Comparison of ENCODE assay signal across 15 cellular contexts in the genomic region with DNA sequence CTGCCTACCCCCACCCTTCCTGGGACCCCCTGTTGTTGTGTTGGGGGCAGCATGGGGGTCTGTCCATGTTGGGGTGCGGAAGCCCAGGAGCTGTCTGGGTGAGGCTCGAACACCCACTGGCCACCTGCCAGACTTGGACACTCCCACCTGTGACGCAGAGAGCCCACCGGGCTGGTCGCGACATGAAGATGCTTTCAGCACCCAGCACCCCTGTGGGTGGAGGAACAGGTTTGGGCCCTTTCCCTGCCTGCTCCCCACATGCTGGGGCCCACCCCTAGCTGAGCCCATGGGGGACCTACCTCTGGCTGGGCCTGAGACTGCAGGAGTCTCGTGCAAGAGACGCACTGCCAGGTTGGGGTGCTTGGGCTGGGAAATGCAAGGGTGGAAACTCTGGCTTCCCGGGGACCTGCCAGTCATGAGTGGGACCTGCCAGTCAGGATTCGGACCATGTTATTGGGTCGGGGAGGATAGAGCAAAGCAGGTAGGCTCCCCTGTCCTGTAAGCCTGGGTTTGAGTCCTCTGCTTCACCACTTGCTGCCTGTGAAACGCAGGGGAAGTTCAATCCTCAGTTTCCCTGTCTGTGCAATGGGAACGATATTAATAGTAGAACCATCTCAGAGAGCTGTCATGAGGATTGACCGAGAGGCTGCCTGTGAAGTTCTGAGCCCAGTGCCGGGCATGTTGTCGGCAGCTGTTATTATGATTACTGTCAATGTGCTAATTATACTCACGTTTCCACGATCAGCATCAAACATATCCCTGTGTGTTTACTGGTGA. TPM values are rescaled to one million over a fixed set of nuclear protein-coding genes. Genes with fewer than 3 reads are reported as not detected.
DNase-seq lines count a peak whose midpoint lies in the region; ATAC-seq and TF ChIP-seq lines count a peak whose summit lies in the region.
"Had no signal": no experiment of that assay in that cellular context is flagged by ENCODE, and none has a peak within 500 bp of the region (broad histone marks: within the 10 kb centered on the region; RNA-seq: fewer than 3 reads in every experiment).

No MANE protein-coding gene starts in this region.

- H3K4me1 ChIP-seq in GM23338 (ENCODE audit: insufficient read depth) (peaks cover 22% of the 10 kb centered on the region), body of pancreas (peaks cover 22% of the 10 kb centered on the region), hepatocyte (ENCODE audit: insufficient read depth) (peaks cover 17% of the 10 kb centered on the region), sigmoid colon (peaks cover 0 to 24% (median 19%) of the 10 kb centered on the region in 4 donors)

- H2AFZ ChIP-seq in GM23338 (no peak overlapping the region), hepatocyte (no peak overlapping the region)

- H3K9me3 ChIP-seq in body of pancreas (no peaks in the 10 kb centered on the region), hepatocyte (ENCODE audit: low read depth) (no peaks in the 10 kb centered on the region), sigmoid colon (no peaks in the 10 kb centered on the region)

- no peaks in the 10 kb centered on the region for H3K9me3 Mint-ChIP-seq in GM23338
- no peaks in the 10 kb centered on the region for H3K9me3 Mint-ChIP-seq in stimulated activated naive CD8-positive, alpha-beta T cell treated with anti-CD3 and anti-CD28 coated beads, Interleukin-15, amount 100 ng/mL, for 72 hours
- H3K9me3 Mint-ChIP-seq: activated naive CD8-positive, alpha-beta T cell treated with anti-CD3 and anti-CD28 coated beads, Interleukin-2, amount 50 U/mL, for 24 hours; T-cell had no signal

- TF ChIP-seq EP300 in sigmoid colon (IDR thresholded peaks at IDR 0.05), result no peak

- H3K4me3 ChIP-seq in GM23338 (no peak overlapping the region), body of pancreas (no peak overlapping the region), hepatocyte (no peak overlapping the region), sigmoid colon (no peak overlapping the region)

- DNase-seq in GM23338 (ENCODE audit: low spot score) (no peak), body of pancreas (no peak), hepatocyte (ENCODE audit: low spot score) (no peak), sigmoid colon (no peak), NCI-H82 treated with DMSO at 0.1 percent for 48 hours (lab: John Stamatoyannopoulos, UW; ENCODE audit: unreplicated experiment) (no peak), GM19240 (ENCODE audit: insufficient read length, low spot score) (no peak)
- no peak for DNase-seq in stimulated activated naive CD8-positive, alpha-beta T cell treated with anti-CD3 and anti-CD28 coated beads, Interleukin-15, amount 100 ng/mL, for 72 hours
- DNase-seq: activated CD8-positive, alpha-beta T cell treated with anti-CD3 and anti-CD28 coated beads, Interleukin-2, amount 10 ng/mL, durations not matched to agents 7 days and 5 days; activated naive CD8-positive, alpha-beta T cell treated with anti-CD3 and anti-CD28 coated beads, Interleukin-2, amount 50 U/mL, for 24 hours; DND-41; NCI-H146; T-cell had no signal

- peaks cover 23% of the 10 kb centered on the region for H3K27me3 Mint-ChIP-seq in GM23338 (ENCODE audit: insufficient read depth, low read depth, poor library complexity)
- no peaks in the 10 kb centered on the region for H3K27me3 Mint-ChIP-seq in stimulated activated naive CD8-positive, alpha-beta T cell treated with anti-CD3 and anti-CD28 coated beads, Interleukin-15, amount 100 ng/mL, for 72 hours
- H3K27me3 Mint-ChIP-seq: activated naive CD8-positive, alpha-beta T cell treated with anti-CD3 and anti-CD28 coated beads, Interleukin-2, amount 50 U/mL, for 24 hours; T-cell had no signal

- TF ChIP-seq POLR2A in body of pancreas (IDR thresholded peaks at IDR 0.05), result no peak
- TF ChIP-seq POLR2A in sigmoid colon (IDR thresholded peaks at IDR 0.05), result no peak

- no peaks in the 10 kb centered on the region for H3F3A ChIP-seq in GM23338 (replicated peaks; ENCODE audit: low read depth)

- peak; percentile 19 for ATAC-seq in GM23338
- no peak for ATAC-seq in body of pancreas
- ATAC-seq in GM21515 (IDR thresholded peaks at IDR 0.05; ENCODE audit: unreplicated experiment), result no peak
- ATAC-seq in stimulated activated naive CD8-positive, alpha-beta T cell treated with anti-CD3 and anti-CD28 coated beads, Interleukin-15, amount 100 ng/mL, for 72 hours, result no peak
- ATAC-seq: activated CD8-positive, alpha-beta T cell treated with anti-CD3 and anti-CD28 coated beads, Interleukin-2, amount 10 ng/mL, durations not matched to agents 7 days and 5 days; activated naive CD8-positive, alpha-beta T cell treated with anti-CD3 and anti-CD28 coated beads, Interleukin-2, amount 50 U/mL, for 24 hours; T-cell had no signal

- no peaks in the 10 kb centered on the region for H3K9me2 ChIP-seq in GM23338 (ENCODE audit: insufficient read depth)
- no peaks in the 10 kb centered on the region for H3K9me2 ChIP-seq in hepatocyte (replicated peaks; ENCODE audit: insufficient read depth)

- H3K4me3 Mint-ChIP-seq in GM23338, result no peak overlapping the region
- no peak overlapping the region for H3K4me3 Mint-ChIP-seq in stimulated activated naive CD8-positive, alpha-beta T cell treated with anti-CD3 and anti-CD28 coated beads, Interleukin-15, amount 100 ng/mL, for 72 hours
- H3K4me3 Mint-ChIP-seq: activated CD8-positive, alpha-beta T cell treated with anti-CD3 and anti-CD28 coated beads, Interleukin-2, amount 10 ng/mL, durations not matched to agents 7 days and 5 days; activated naive CD8-positive, alpha-beta T cell treated with anti-CD3 and anti-CD28 coated beads, Interleukin-2, amount 50 U/mL, for 24 hours; T-cell had no signal

- H4K20me1 ChIP-seq in GM23338 (replicated peaks; ENCODE audit: insufficient read depth) (no peaks in the 10 kb centered on the region), hepatocyte (ENCODE audit: insufficient read depth, poor library complexity, severe bottlenecking) (no peaks in the 10 kb centered on the region)

- no peak for TF ChIP-seq CTCF in GM23338 (conservative IDR thresholded peaks at IDR 0.05; ENCODE audit: low read depth in 2 of 2)
- TF ChIP-seq CTCF in body of pancreas (IDR thresholded peaks at IDR 0.05), result no peak
- no peak for TF ChIP-seq CTCF in hepatocyte (IDR thresholded peaks at IDR 0.05; ENCODE audit: poor library complexity)
- no peak for TF ChIP-seq CTCF in sigmoid colon (IDR thresholded peaks at IDR 0.05)

- H3K79me2 ChIP-seq in GM23338 (replicated peaks; ENCODE audit: insufficient read depth) (peaks cover 31% of the 10 kb centered on the region), hepatocyte (peaks cover 72% of the 10 kb centered on the region)

- peak overlapping the region; percentile 78; the same call in 1 of the 2 replicates for H3K27ac ChIP-seq in GM23338 (ENCODE audit: low read depth)
- H3K27ac ChIP-seq in body of pancreas, result peak overlapping the region; percentile 37 to 77 (median 66)
- H3K27ac ChIP-seq in hepatocyte, result peak overlapping the region; percentile 68
- peak overlapping the region; percentile 58 to 73 (median 70) for H3K27ac ChIP-seq in sigmoid colon

- H3K36me3 ChIP-seq in GM23338 (ENCODE audit: insufficient read depth) (no peaks in the 10 kb centered on the region), body of pancreas (replicated peaks in 1 of 2; ENCODE audit: insufficient read depth in 1 of 2, low read depth in 2 of 2) (no peaks in the 10 kb centered on the region), hepatocyte (replicated peaks; ENCODE audit: insufficient read depth, low read depth) (no peaks in the 10 kb centered on the region), sigmoid colon (no peaks in the 10 kb centered on the region)

- 0 out of 2 replicates have a peak overlapping the region, but pooled peaks have one; percentile 58 for H3K4me2 ChIP-seq in GM23338
- H3K4me2 ChIP-seq in hepatocyte, result no peak overlapping the region

- no peak overlapping the region for H3K27ac Mint-ChIP-seq in GM23338
- H3K27ac Mint-ChIP-seq in stimulated activated naive CD8-positive, alpha-beta T cell treated with anti-CD3 and anti-CD28 coated beads, Interleukin-15, amount 100 ng/mL, for 72 hours, result no peak overlapping the region
- H3K27ac Mint-ChIP-seq: activated CD8-positive, alpha-beta T cell treated with anti-CD3 and anti-CD28 coated beads, Interleukin-2, amount 10 ng/mL, durations not matched to agents 7 days and 5 days; activated naive CD8-positive, alpha-beta T cell treated with anti-CD3 and anti-CD28 coated beads, Interleukin-2, amount 50 U/mL, for 24 hours; T-cell had no signal

- H3K27me3 ChIP-seq in GM23338 (ENCODE audit: insufficient read depth) (no peaks in the 10 kb centered on the region), body of pancreas (no peaks in the 10 kb centered on the region), hepatocyte (no peaks in the 10 kb centered on the region), sigmoid colon (no peaks in the 10 kb centered on the region)

- intact Hi-C loops in body of pancreas (cut with DNase I) (no loop called here), sigmoid colon (cut with DNase I) (no loop called here)

- H3K4me1 Mint-ChIP-seq in GM23338, result peaks cover 33% of the 10 kb centered on the region
- no peaks in the 10 kb centered on the region for H3K4me1 Mint-ChIP-seq in stimulated activated naive CD8-positive, alpha-beta T cell treated with anti-CD3 and anti-CD28 coated beads, Interleukin-15, amount 100 ng/mL, for 72 hours
- H3K4me1 Mint-ChIP-seq: activated naive CD8-positive, alpha-beta T cell treated with anti-CD3 and anti-CD28 coated beads, Interleukin-2, amount 50 U/mL, for 24 hours; T-cell had no signal

- H3K36me3 Mint-ChIP-seq in GM23338 (ENCODE audit: low read depth), result peaks cover 2% of the 10 kb centered on the region; the same call in 1 of the 3 replicates
- H3K36me3 Mint-ChIP-seq: T-cell had no signal

- WGBS in body of pancreas, 2 donors, result 63 to 69% methylated on average over 8 to 18 of the region's 18 CpGs
- WGBS in hepatocyte (ENCODE audit: low lambda C conversion rate, missing lambda C conversion rate), result 83% methylated on average over 18 of the region's 18 CpGs
- WGBS in sigmoid colon, 2 donors, result 66 to 80% methylated on average over 18 of the region's 18 CpGs

TF ChIP-seq in GM23338, 12 proteins besides CTCF, POLR2A, EP300 and RAD21 (continues in another document):
- TF ChIP-seq ZNF331 (CRISPR knock-in tag; IDR thresholded peaks at IDR 0.05; ENCODE audit: low read depth) (no peak), STAT1 (IDR thresholded peaks at IDR 0.05; ENCODE audit: unreplicated experiment) (no peak), NANOG (IDR thresholded peaks at IDR 0.05; ENCODE audit: borderline replicate concordance) (no peak), ZNF114 (CRISPR knock-in tag; IDR thresholded peaks at IDR 0.05) (no peak)

RNA-seq across cellular contexts. Expression of a gene that starts 24.1 kb away (rescaled TPM):
- 22.1 and 27.2 TPM in 2 replicates for total RNA-seq in GM23338 (2014; rRNA removed; shearing (Covaris generic))
- 5.8 and 6.1 TPM in 2 replicates for polyA plus RNA-seq in GM23338 (2016; fragmentation: Nextera tagmentation; extraction: Ambion mirVana)
- total RNA-seq in body of pancreas, result 10 to 100 TPM; 24.9 to 79.8 TPM
- 24.1 and 26.5 TPM in 2 replicates for total RNA-seq in hepatocyte
- 7.0 and 8.1 TPM in 2 replicates for polyA plus RNA-seq in hepatocyte
- 10 to 100 TPM in 1 of 4 donors, 1 to 10 TPM in 3; 6.3 to 18.8 (median 7.6) TPM for total RNA-seq in sigmoid colon
- 10 to 100 TPM; 10.2 to 34.2 (median 16.4) TPM for polyA plus RNA-seq in sigmoid colon

RNA-seq across cellular contexts. Expression of a gene that starts 30.1 kb away (rescaled TPM):
- total RNA-seq in GM23338 (2014; rRNA removed; shearing (Covaris generic)), result not detected in 2 replicates
- polyA plus RNA-seq in GM23338 (2016; fragmentation: Nextera tagmentation; extraction: Ambion mirVana) (not detected in 2 replicates), hepatocyte (not detected in 2 replicates), sigmoid colon (not detected)
- total RNA-seq in body of pancreas (not detected), hepatocyte (not detected in 2 replicates), sigmoid colon (not detected)
- total RNA-seq: activated CD8-positive, alpha-beta T cell treated with anti-CD3 and anti-CD28 coated beads, Interleukin-2, amount 10 ng/mL, durations not matched to agents 7 days and 5 days; left lobe of liver; T-cell had no signal
- polyA plus RNA-seq: AG04450 had no signal
